ENCODE assay signal across 9 cellular contexts in genomic region chr15:81526029-81526428, GRCh38.
"Had no signal": no experiment of that assay in that cellular context is flagged by ENCODE, and none has a peak within 500 bp of the region (broad histone marks: within the 10 kb centered on the region; RNA-seq: fewer than 3 reads in every experiment).

No MANE protein-coding gene starts in this region.

- H2AFZ ChIP-seq: GM23248, GM23338 had no signal

- H3K9me3 ChIP-seq: HAP-1 had no signal

- H3K36me3 ChIP-seq: HAP-1 had no signal

- H3K27ac ChIP-seq: GM23248 had no signal

- ATAC-seq: GM23338, HCT116 had no signal

- H3K4me2 ChIP-seq: GM23338 had no signal

- DNase-seq: GM23248, GOT3, H7, H9, HCEC 1CT, HFFc6 had no signal

- H3K4me3 ChIP-seq: GM23248, GM23338, HAP-1 had no signal

- H3K9ac ChIP-seq: GM23248 had no signal
